ENCODE assay signal across 1 cellular context in the genomic region with DNA sequence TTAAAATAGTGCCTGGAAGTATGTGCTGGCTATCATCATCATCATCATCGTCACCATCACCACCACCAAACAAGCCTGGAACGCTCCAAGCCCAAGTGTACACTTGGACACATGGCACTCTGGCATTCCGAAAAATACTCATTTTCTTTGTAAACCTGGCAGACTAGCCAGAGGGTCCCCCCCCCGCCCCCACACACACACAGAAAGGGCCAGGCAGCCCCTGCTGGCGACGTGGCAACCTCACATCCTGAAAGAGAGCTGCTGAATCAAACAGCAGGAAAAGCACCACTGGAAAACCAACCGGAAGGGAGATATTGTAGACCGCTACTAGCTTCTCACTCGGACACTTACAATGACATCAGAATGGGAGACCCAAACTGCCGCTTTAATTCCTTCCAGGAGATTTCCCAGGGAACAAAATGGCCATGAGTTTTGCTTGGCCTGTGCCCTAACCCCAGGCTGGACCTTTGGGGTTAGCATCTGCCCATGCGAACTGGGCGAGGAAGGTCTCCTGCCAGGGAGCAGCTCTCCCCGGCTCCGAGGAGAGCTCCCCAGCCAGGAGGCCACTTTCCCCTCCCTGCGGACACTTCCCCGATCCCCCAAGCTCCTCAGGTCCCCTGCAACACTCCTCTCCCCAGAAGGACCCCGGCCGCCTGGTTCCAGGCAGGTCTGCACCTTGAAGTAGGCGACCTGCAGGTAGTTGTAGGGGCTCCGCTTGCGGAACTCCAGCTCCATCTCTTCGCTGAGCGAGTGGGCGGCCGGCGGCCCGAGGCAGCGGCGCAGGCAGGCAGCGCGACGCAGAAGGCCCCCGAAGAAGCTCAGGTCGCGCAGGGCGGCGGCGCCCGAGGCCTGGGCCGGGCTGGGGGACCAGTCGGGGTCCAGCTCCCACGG.
TF ChIP-seq lines count a peak whose summit lies in the region.

No MANE protein-coding gene starts in this region.

TF ChIP-seq in SK-N-SH, 30 proteins besides CTCF, POLR2A, EP300 and RAD21:
- TF ChIP-seq YY1 (IDR thresholded peaks at IDR 0.05; ENCODE audit: low read depth) (no peak; the same call in 1 of the 2 replicates), ELF1 (IDR thresholded peaks at IDR 0.05) (no peak), RFX5 (IDR thresholded peaks at IDR 0.05; ENCODE audit: low read length) (no peak), JUND (IDR thresholded peaks at IDR 0.05) (no peak), MXI1 (IDR thresholded peaks at IDR 0.05; ENCODE audit: low read depth, low read length) (peak; percentile 83), GABPA (IDR thresholded peaks at IDR 0.05; ENCODE audit: low read depth) (0 out of 2 replicates have a peak, but pooled peaks have one; percentile 18), SIN3A (IDR thresholded peaks at IDR 0.05; ENCODE audit: borderline replicate concordance, low read depth, low read length) (0 out of 2 replicates have a peak, but pooled peaks have one; percentile 86), CHD2 (IDR thresholded peaks at IDR 0.05; ENCODE audit: low read length, partially characterized antibody) (no peak), TCF12 (IDR thresholded peaks at IDR 0.05) (no peak), TEAD4 (IDR thresholded peaks at IDR 0.05; ENCODE audit: borderline replicate concordance, insufficient read depth) (no peak), NRF1 (IDR thresholded peaks at IDR 0.05; ENCODE audit: low read depth, low read length) (no peak), FOSL2 (IDR thresholded peaks at IDR 0.05; ENCODE audit: borderline replicate concordance, low read depth) (no peak), GATA2 (CRISPR knock-in tag; IDR thresholded peaks at IDR 0.05) (no peak), SMC3 (IDR thresholded peaks at IDR 0.05; ENCODE audit: low read depth, low read length) (peak; percentile 37; the same call in 1 of the 2 replicates)
- TF ChIP-seq, protein P1, sequence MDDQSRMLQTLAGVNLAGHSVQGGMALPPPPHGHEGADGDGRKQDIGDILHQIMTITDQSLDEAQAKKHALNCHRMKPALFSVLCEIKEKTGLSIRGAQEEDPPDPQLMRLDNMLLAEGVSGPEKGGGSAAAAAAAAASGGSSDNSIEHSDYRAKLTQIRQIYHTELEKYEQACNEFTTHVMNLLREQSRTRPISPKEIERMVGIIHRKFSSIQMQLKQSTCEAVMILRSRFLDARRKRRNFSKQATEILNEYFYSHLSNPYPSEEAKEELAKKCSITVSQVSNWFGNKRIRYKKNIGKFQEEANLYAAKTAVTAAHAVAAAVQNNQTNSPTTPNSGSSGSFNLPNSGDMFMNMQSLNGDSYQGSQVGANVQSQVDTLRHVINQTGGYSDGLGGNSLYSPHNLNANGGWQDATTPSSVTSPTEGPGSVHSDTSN (IDR thresholded peaks at IDR 0.05) = no peak
- TF ChIP-seq, protein P2, sequence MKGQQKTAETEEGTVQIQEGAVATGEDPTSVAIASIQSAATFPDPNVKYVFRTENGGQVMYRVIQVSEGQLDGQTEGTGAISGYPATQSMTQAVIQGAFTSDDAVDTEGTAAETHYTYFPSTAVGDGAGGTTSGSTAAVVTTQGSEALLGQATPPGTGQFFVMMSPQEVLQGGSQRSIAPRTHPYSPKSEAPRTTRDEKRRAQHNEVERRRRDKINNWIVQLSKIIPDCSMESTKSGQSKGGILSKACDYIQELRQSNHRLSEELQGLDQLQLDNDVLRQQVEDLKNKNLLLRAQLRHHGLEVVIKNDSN (IDR thresholded peaks at IDR 0.05; ENCODE audit: borderline replicate concordance, low read depth) = no peak
- TF ChIP-seq, protein P3, sequence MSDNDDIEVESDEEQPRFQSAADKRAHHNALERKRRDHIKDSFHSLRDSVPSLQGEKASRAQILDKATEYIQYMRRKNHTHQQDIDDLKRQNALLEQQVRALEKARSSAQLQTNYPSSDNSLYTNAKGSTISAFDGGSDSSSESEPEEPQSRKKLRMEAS (IDR thresholded peaks at IDR 0.05; ENCODE audit: low read depth) = peak; percentile 55; the same call in 1 of the 2 replicates
- TF ChIP-seq, protein P4, sequence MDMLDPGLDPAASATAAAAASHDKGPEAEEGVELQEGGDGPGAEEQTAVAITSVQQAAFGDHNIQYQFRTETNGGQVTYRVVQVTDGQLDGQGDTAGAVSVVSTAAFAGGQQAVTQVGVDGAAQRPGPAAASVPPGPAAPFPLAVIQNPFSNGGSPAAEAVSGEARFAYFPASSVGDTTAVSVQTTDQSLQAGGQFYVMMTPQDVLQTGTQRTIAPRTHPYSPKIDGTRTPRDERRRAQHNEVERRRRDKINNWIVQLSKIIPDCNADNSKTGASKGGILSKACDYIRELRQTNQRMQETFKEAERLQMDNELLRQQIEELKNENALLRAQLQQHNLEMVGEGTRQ (IDR thresholded peaks at IDR 0.05; ENCODE audit: borderline replicate concordance, low read depth, low read length) = no peak
- TF ChIP-seq, protein P5, sequence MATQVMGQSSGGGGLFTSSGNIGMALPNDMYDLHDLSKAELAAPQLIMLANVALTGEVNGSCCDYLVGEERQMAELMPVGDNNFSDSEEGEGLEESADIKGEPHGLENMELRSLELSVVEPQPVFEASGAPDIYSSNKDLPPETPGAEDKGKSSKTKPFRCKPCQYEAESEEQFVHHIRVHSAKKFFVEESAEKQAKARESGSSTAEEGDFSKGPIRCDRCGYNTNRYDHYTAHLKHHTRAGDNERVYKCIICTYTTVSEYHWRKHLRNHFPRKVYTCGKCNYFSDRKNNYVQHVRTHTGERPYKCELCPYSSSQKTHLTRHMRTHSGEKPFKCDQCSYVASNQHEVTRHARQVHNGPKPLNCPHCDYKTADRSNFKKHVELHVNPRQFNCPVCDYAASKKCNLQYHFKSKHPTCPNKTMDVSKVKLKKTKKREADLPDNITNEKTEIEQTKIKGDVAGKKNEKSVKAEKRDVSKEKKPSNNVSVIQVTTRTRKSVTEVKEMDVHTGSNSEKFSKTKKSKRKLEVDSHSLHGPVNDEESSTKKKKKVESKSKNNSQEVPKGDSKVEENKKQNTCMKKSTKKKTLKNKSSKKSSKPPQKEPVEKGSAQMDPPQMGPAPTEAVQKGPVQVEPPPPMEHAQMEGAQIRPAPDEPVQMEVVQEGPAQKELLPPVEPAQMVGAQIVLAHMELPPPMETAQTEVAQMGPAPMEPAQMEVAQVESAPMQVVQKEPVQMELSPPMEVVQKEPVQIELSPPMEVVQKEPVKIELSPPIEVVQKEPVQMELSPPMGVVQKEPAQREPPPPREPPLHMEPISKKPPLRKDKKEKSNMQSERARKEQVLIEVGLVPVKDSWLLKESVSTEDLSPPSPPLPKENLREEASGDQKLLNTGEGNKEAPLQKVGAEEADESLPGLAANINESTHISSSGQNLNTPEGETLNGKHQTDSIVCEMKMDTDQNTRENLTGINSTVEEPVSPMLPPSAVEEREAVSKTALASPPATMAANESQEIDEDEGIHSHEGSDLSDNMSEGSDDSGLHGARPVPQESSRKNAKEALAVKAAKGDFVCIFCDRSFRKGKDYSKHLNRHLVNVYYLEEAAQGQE (IDR thresholded peaks at IDR 0.05; ENCODE audit: low read depth, low read length) = no peak
